ENCODE assay signal across 8 cellular contexts in genomic region chr9:85941617-85941930, GRCh38. TPM values are rescaled to one million over a fixed set of nuclear protein-coding genes. Genes with fewer than 3 reads are reported as not detected.
DNase-seq lines count a peak whose midpoint lies in the region; ATAC-seq and TF ChIP-seq lines count a peak whose summit lies in the region.

No MANE protein-coding gene starts in this region.

- intact Hi-C loops in esophagus squamous epithelium (cut with DNase I) = no loop called here

- no peak for ATAC-seq in GM19452 (IDR thresholded peaks at IDR 0.05; ENCODE audit: unreplicated experiment)
- ATAC-seq in GM18502 (IDR thresholded peaks at IDR 0.05; ENCODE audit: poor library complexity, unreplicated experiment) = no peak

- H3K27ac ChIP-seq in Peyer's patch (peak overlapping the region; percentile 89 to 94 (median 93)), esophagus squamous epithelium (peak overlapping the region; percentile 88 to 96 (median 94))

- no peaks in the 10 kb centered on the region for H3K9me3 ChIP-seq in Peyer's patch
- no peaks in the 10 kb centered on the region for H3K9me3 ChIP-seq in esophagus squamous epithelium

- H3K4me1 ChIP-seq in Peyer's patch (peaks cover 0 to 17% (median 0%) of the 10 kb centered on the region in 4 donors), esophagus squamous epithelium (peaks cover 10 to 59% (median 11%) of the 10 kb centered on the region in 3 donors)

- H3K4me3 ChIP-seq in GM06990 (replicated peaks; ENCODE audit: low read depth, low read length) (peak overlapping the region; percentile 96), Peyer's patch (peak overlapping the region; percentile 70 to 97 (median 92)), esophagus squamous epithelium (peak overlapping the region; percentile 69 to 91 (median 86))

- no peak for TF ChIP-seq POLR2A in Peyer's patch (IDR thresholded peaks at IDR 0.05)
- no peak for TF ChIP-seq POLR2A in esophagus squamous epithelium (IDR thresholded peaks at IDR 0.05)

- H3K27me3 ChIP-seq in GM06990 (replicated peaks; ENCODE audit: control insufficient read depth, insufficient read depth, low read length) (no peaks in the 10 kb centered on the region), Peyer's patch (no peaks in the 10 kb centered on the region), esophagus squamous epithelium (no peaks in the 10 kb centered on the region)

- TF ChIP-seq CTCF in GM06990 (IDR thresholded peaks at IDR 0.05; ENCODE audit: insufficient read depth, low read length, poor library complexity, severe bottlenecking) = no peak
- TF ChIP-seq CTCF in Peyer's patch (IDR thresholded peaks at IDR 0.05) = no peak
- no peak for TF ChIP-seq CTCF in esophagus squamous epithelium (IDR thresholded peaks at IDR 0.05)

- DNase-seq in GM06990 (ENCODE audit: extremely low read depth, insufficient read length) (no peak), Peyer's patch (no peak), esophagus squamous epithelium (lab: John Stamatoyannopoulos, UW) (no peak), pons (ENCODE audit: low spot score) (peak; percentile 24), NCI-H1048 (lab: John Stamatoyannopoulos, UW) (no peak)
- no peak for DNase-seq in activated effector memory CD4-positive, alpha-beta T cell treated with Interleukin-2 at 50 U/mL for 16 hours

- H3K36me3 ChIP-seq in GM06990 (ENCODE audit: control insufficient read depth, insufficient read depth, low read length) = peaks cover 3% of the 10 kb centered on the region
- H3K36me3 ChIP-seq in Peyer's patch = peaks cover 0 to 8% (median 0%) of the 10 kb centered on the region in 3 donors
- H3K36me3 ChIP-seq in esophagus squamous epithelium = peaks cover 0 to 41% (median 3%) of the 10 kb centered on the region in 3 donors

- 0% methylated on average over 3 to 4 of the region's 15 CpGs for WGBS in esophagus squamous epithelium, 2 donors

RNA-seq across cellular contexts. Expression of gene NAA35, which starts 0.6 kb away (rescaled TPM):
- total RNA-seq in Peyer's patch (10 to 100 TPM; 16.8 to 50.3 (median 24.8) TPM), esophagus squamous epithelium (10 to 100 TPM; 12.1 to 20.8 (median 19.9) TPM)
